ENCODE assay signal across 13 cellular contexts in the genomic region with DNA sequence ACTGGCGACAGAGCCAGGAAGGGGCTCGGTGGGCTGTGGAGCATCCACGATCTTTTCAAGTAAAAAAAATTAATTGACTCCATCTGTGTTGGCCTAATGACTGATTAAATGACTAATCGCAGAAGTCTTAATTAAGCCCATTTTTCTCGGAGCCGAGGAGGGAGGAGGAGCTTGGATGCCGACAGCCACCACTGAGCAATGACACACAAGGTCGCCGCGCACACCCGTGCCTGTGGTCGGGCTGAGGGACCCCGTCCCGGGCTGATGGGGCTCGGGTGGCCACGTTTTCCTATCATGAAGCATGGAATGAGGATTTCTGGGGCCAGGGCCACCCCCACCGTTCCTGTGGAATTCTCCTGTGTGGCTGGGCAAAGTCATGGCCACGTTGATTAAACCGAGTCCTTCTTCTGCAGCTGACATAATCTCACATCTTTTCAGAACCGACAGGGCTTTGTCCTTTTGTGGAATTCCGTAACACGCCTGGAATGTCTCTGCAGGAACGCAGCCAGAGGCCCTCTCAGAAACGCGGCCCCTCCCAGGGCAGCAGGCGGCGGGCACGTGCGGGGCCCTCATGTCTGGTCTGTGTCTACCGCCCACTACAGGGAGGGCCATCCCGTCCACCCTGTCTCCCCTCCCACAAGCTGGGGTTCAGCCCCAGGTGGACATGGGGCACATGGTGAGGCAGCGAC.
DNase-seq lines count a peak whose midpoint lies in the region; ATAC-seq, FAIRE-seq and TF ChIP-seq lines count a peak whose summit lies in the region.
"Had no signal": no experiment of that assay in that cellular context is flagged by ENCODE, and none has a peak within 500 bp of the region (broad histone marks: within the 10 kb centered on the region; RNA-seq: fewer than 3 reads in every experiment).

No MANE protein-coding gene starts in this region.

- no peaks in the 10 kb centered on the region for H3K9me3 ChIP-seq in K562 (replicated peaks; ENCODE audit: control insufficient read depth, insufficient read depth, low read depth, low read length)
- no peaks in the 10 kb centered on the region for H3K9me3 ChIP-seq in gastrocnemius medialis
- H3K9me3 ChIP-seq: HAP-1 had no signal

- H3K27ac Mint-ChIP-seq in CD14-positive monocyte: no peak overlapping the region
- H3K27ac Mint-ChIP-seq in activated T-cell treated with anti-CD3 and anti-CD28 coated beads, Interleukin-2, amount 50 U/mL, for 24 hours: no peak overlapping the region

- no peaks in the 10 kb centered on the region for H3K4me1 Mint-ChIP-seq in CD14-positive monocyte
- H3K4me1 Mint-ChIP-seq in activated T-cell treated with anti-CD3 and anti-CD28 coated beads, Interleukin-2, amount 50 U/mL, for 24 hours (ENCODE audit: low read depth): no peaks in the 10 kb centered on the region

- no peaks in the 10 kb centered on the region for H3K9me1 ChIP-seq in K562 (ENCODE audit: control insufficient read depth, insufficient read depth, low read length)

- CTCF ChIA-PET in BJ (lab: Yijun Ruan, JAX): interaction anchor here (0.8 to 3.5 kb wide), 5 partner anchors 11 to 103 kb away, joined by 3 to 14 read pairs (median 4); a partner anchor contains a TSS
- CTCF ChIA-PET in K562 (lab: Yijun Ruan, JAX; ENCODE audit: low intra/inter-chr PET ratio): no interaction called here

- no peak for TF ChIP-seq RAD21 in K562 (CRISPR knock-in tag; conservative IDR thresholded peaks at IDR 0.05 in 1 of 2, IDR thresholded peaks at IDR 0.05 in 1 of 2)

- no peak for FAIRE-seq in K562 (lab: Jason Lieb, UNC)
- FAIRE-seq: endothelial cell of umbilical vein had no signal

- BruUV-seq in K562 (replicated peaks; lab: Mats Ljungman, UMichigan): no TSS peak

- no peak for TF ChIP-seq POLR2A in K562 (conservative IDR thresholded peaks at IDR 0.05)
- TF ChIP-seq POLR2A in gastrocnemius medialis (IDR thresholded peaks at IDR 0.05): no peak

- no peak for TF ChIP-seq EP300 in K562 (IDR thresholded peaks at IDR 0.05; ENCODE audit: low read length)

- H3K4me2 ChIP-seq in K562 (ENCODE audit: insufficient read depth, low read length): no peak overlapping the region

- H3K4me1 ChIP-seq in K562 (replicated peaks in 1 of 2; ENCODE audit: control insufficient read depth in 2 of 2, insufficient read depth in 2 of 2, low read length in 2 of 2): peaks cover 0 to 70% of the 10 kb centered on the region in 2 experiments; a peak in 2 of 5 replicates
- H3K4me1 ChIP-seq in gastrocnemius medialis: no peaks in the 10 kb centered on the region
- H3K4me1 ChIP-seq: HAP-1 had no signal

- H3K79me2 ChIP-seq in K562 (ENCODE audit: control insufficient read depth, insufficient read depth, low read length): no peaks in the 10 kb centered on the region

- no peak overlapping the region for H2AFZ ChIP-seq in K562 (ENCODE audit: low read depth, low read length)

- H3K27me3 ChIP-seq in BJ (ENCODE audit: control insufficient read depth, insufficient read depth, low read length): no peaks in the 10 kb centered on the region
- peaks cover 67 to 97% of the 10 kb centered on the region in 2 experiments for H3K27me3 ChIP-seq in K562 (ENCODE audit: control insufficient read depth in 2 of 2, insufficient read depth in 2 of 2, low read length in 2 of 2)
- peaks cover 9 to 16% (median 11%) of the 10 kb centered on the region in 3 donors for H3K27me3 ChIP-seq in gastrocnemius medialis

- intact Hi-C loops in K562 (cut with micrococcal nuclease): no loop called here
- intact Hi-C loops in gastrocnemius medialis (cut with DNase I; ENCODE audit: low total_unique reads): no loop called here
- intact Hi-C loops in CD14-positive monocyte (cut with micrococcal nuclease): no loop called here

- H3K9ac ChIP-seq in K562 (ENCODE audit: insufficient read depth in 1 of 2, low read depth in 2 of 2, low read length in 2 of 2): no peak overlapping the region

- DNase-seq in BJ (ENCODE audit: low read depth): peak; percentile 74
- DNase-seq in K562 (ENCODE audit: extremely low read depth in 1 of 4, low spot score in 3 of 4): no peak
- DNase-seq in hepatic stellate cell (ENCODE audit: low spot score): peak; percentile 88
- DNase-seq in gastrocnemius medialis: peak in 1 of 2 donors; percentile 58
- DNase-seq in CD14-positive monocyte (ENCODE audit: low spot score): no peak
- DNase-seq in activated T-cell treated with anti-CD3 and anti-CD28 coated beads, Interleukin-2, amount 50 U/mL, for 24 hours: no peak
- DNase-seq in stimulated activated CD4-positive, alpha-beta T cell treated with anti-CD3 and anti-CD28 coated beads, Interleukin-2, amount 100 ng/mL, for 24 hours: no peak
- DNase-seq: activated gamma-delta T cell, COR-L47 had no signal

- H3K27ac ChIP-seq in K562 (ENCODE audit: extremely low read depth, low read depth, low read length): no peak overlapping the region
- no peak overlapping the region for H3K27ac ChIP-seq in gastrocnemius medialis
- H3K27ac ChIP-seq: HL-60 had no signal

- H3K36me3 ChIP-seq in BJ (ENCODE audit: control insufficient read depth, insufficient read depth, low read length): no peaks in the 10 kb centered on the region
- no peaks in the 10 kb centered on the region for H3K36me3 ChIP-seq in K562 (ENCODE audit: control insufficient read depth, insufficient read depth, low read length)
- H3K36me3 ChIP-seq in gastrocnemius medialis: no peaks in the 10 kb centered on the region
- H3K36me3 ChIP-seq: HAP-1 had no signal

- in situ Hi-C loops in K562 (cut with MboI) (no loop called here), gastrocnemius medialis (cut with MboI; ENCODE audit: low sequenced_read_pairs in 4 of 4) (no loop called here)

- POLR2A ChIA-PET in BJ (lab: Charles Lee) (no interaction called here), K562 (lab: Yijun Ruan, JAX) (interaction anchor here (1.2 kb wide), 1 partner anchor 11 kb away, joined by 3 read pairs; no protein-coding TSS in a partner anchor)

- 4% methylated on average over 32 of the region's 32 CpGs for WGBS in K562 (ENCODE audit: insufficient coverage, low coverage, missing lambda C conversion rate)

- peaks cover 3 to 13% (median 4%) of the 10 kb centered on the region in 3 donors for H3K27me3 Mint-ChIP-seq in CD14-positive monocyte (ENCODE audit: low read depth in 3 of 3)
- H3K27me3 Mint-ChIP-seq in activated T-cell treated with anti-CD3 and anti-CD28 coated beads, Interleukin-2, amount 50 U/mL, for 24 hours: no peaks in the 10 kb centered on the region

- H3K4me3 ChIP-seq in BJ (ENCODE audit: low read depth, low read length) (no peak overlapping the region), K562 (no peak overlapping the region), gastrocnemius medialis (no peak overlapping the region)
- H3K4me3 ChIP-seq: HAP-1 had no signal

- no peak overlapping the region for H3K4me3 Mint-ChIP-seq in CD14-positive monocyte
- no peak overlapping the region for H3K4me3 Mint-ChIP-seq in activated T-cell treated with anti-CD3 and anti-CD28 coated beads, Interleukin-2, amount 50 U/mL, for 24 hours

- H4K20me1 ChIP-seq in K562 (replicated peaks; ENCODE audit: control insufficient read depth, insufficient read depth, low read length): peaks cover 22% of the 10 kb centered on the region; the same call in 1 of the 2 replicates

- no peak for ATAC-seq in K562
- ATAC-seq in gastrocnemius medialis: peak; percentile 4 to 61
- ATAC-seq in GM19351 (IDR thresholded peaks at IDR 0.05; ENCODE audit: unreplicated experiment): no peak

- no peaks in the 10 kb centered on the region for H3K36me3 Mint-ChIP-seq in CD14-positive monocyte
- no peaks in the 10 kb centered on the region for H3K36me3 Mint-ChIP-seq in activated T-cell treated with anti-CD3 and anti-CD28 coated beads, Interleukin-2, amount 50 U/mL, for 24 hours (ENCODE audit: low read depth)

- TF ChIP-seq CTCF in BJ (IDR thresholded peaks at IDR 0.05; ENCODE audit: insufficient read depth, low read depth, low read length) (peak; percentile 35), K562 (IDR thresholded peaks at IDR 0.05 in 2 of 3, conservative IDR thresholded peaks at IDR 0.05 in 1 of 3; ENCODE audit: insufficient read depth in 2 of 3, low read depth in 1 of 3, low read length in 3 of 3) (no peak), gastrocnemius medialis (IDR thresholded peaks at IDR 0.05 in 4 of 5, conservative IDR thresholded peaks at IDR 0.05 in 1 of 5) (no peak), CD14-positive monocyte (IDR thresholded peaks at IDR 0.05) (no peak)

- peaks cover 0 to 5% (median 0%) of the 10 kb centered on the region in 7 donors for H3K9me3 Mint-ChIP-seq in CD14-positive monocyte
- H3K9me3 Mint-ChIP-seq in activated T-cell treated with anti-CD3 and anti-CD28 coated beads, Interleukin-2, amount 50 U/mL, for 24 hours: no peaks in the 10 kb centered on the region

TF ChIP-seq in K562, 482 proteins besides CTCF, POLR2A, EP300 and RAD21:
- TF ChIP-seq, protein P1, sequence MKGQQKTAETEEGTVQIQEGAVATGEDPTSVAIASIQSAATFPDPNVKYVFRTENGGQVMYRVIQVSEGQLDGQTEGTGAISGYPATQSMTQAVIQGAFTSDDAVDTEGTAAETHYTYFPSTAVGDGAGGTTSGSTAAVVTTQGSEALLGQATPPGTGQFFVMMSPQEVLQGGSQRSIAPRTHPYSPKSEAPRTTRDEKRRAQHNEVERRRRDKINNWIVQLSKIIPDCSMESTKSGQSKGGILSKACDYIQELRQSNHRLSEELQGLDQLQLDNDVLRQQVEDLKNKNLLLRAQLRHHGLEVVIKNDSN (CRISPR knock-in tag; IDR thresholded peaks at IDR 0.05): 0 out of 2 replicates have a peak, but pooled peaks have one; percentile 12
- TF ChIP-seq, protein P2, sequence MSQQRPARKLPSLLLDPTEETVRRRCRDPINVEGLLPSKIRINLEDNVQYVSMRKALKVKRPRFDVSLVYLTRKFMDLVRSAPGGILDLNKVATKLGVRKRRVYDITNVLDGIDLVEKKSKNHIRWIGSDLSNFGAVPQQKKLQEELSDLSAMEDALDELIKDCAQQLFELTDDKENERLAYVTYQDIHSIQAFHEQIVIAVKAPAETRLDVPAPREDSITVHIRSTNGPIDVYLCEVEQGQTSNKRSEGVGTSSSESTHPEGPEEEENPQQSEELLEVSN (IDR thresholded peaks at IDR 0.05; ENCODE audit: borderline replicate concordance in 1 of 2, extremely low read depth in 1 of 2, insufficient read depth in 1 of 2, insufficient read length in 1 of 2, low read depth in 1 of 2, low read length in 1 of 2, poor library complexity in 1 of 2, severe bottlenecking in 1 of 2): peak in 1 of 2 experiments; percentile 28
- TF ChIP-seq BHLHE40 (IDR thresholded peaks at IDR 0.05; ENCODE audit: low read length) (peak; percentile 59), JUNB (CRISPR knock-in tag; conservative IDR thresholded peaks at IDR 0.05) (no peak)
- TF ChIP-seq, protein P3, sequence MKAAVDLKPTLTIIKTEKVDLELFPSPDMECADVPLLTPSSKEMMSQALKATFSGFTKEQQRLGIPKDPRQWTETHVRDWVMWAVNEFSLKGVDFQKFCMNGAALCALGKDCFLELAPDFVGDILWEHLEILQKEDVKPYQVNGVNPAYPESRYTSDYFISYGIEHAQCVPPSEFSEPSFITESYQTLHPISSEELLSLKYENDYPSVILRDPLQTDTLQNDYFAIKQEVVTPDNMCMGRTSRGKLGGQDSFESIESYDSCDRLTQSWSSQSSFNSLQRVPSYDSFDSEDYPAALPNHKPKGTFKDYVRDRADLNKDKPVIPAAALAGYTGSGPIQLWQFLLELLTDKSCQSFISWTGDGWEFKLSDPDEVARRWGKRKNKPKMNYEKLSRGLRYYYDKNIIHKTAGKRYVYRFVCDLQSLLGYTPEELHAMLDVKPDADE (conservative IDR thresholded peaks at IDR 0.05; ENCODE audit: control insufficient read depth, low read depth, low read length): no peak

Comparison
In these comparisons a context has a peak if more than half of its experiments do, and no peak if none do; other contexts are left out.
1. DNase-seq: peak in BJ (single experiment) and hepatic stellate cell (single experiment); none in K562 (0 of 4), CD14-positive monocyte (single experiment), activated T-cell treated with anti-CD3 and anti-CD28 coated beads, Interleukin-2, amount 50 U/mL, for 24 hours (single experiment) and stimulated activated CD4-positive, alpha-beta T cell treated with anti-CD3 and anti-CD28 coated beads, Interleukin-2, amount 100 ng/mL, for 24 hours (0 of 2).
2. ATAC-seq: peak in gastrocnemius medialis (2 of 2); none in K562 (single experiment) and GM19351 (single experiment).